Comparison of ENCODE assay signal across 20 cellular contexts in genomic region chr4:118585015-118585414, GRCh38.
"Had no signal": no experiment of that assay in that cellular context is flagged by ENCODE, and none has a peak within 500 bp of the region (broad histone marks: within the 10 kb centered on the region; RNA-seq: fewer than 3 reads in every experiment).

No MANE protein-coding gene starts in this region.

- H3K27ac ChIP-seq: coronary artery, lower lobe of right lung, prostate gland, upper lobe of left lung, WERI-Rb-1 had no signal

- FAIRE-seq: endothelial cell of umbilical vein, small intestine had no signal

- H3K4me3 ChIP-seq: body of pancreas, coronary artery, gastrocnemius medialis, lower lobe of right lung, prostate gland, upper lobe of left lung had no signal

- H3K4me1 ChIP-seq: lower lobe of right lung, prostate gland, upper lobe of left lung had no signal

- H3K9me3 ChIP-seq: body of pancreas, gastrocnemius medialis, lower lobe of right lung, prostate gland, upper lobe of left lung had no signal

- DNase-seq: activated CD4-positive, alpha-beta memory T cell treated with anti-CD3 and anti-CD28 coated beads, Interleukin-2, amount 10 ng/mL, durations not matched to agents 7 days and 5 days; activated effector memory CD4-positive, alpha-beta T cell treated with Interleukin-2 at 50 U/mL for 16 hours; activated naive CD8-positive, alpha-beta T cell treated with anti-CD3 and anti-CD28 coated beads for 36 hours; activated T-cell treated with anti-CD3 and anti-CD28 coated beads, Interleukin-2, amount 50 U/mL, for 4 hours; amygdala; central memory CD4-positive, alpha-beta T cell; effector CD4-positive, alpha-beta T cell; lower lobe of right lung; stimulated activated CD4-positive, alpha-beta T cell treated with anti-CD3 and anti-CD28 coated beads, Interleukin-4, amount 100 ng/mL, for 24 hours; stimulated activated naive CD4-positive, alpha-beta T cell; T-helper 17 cell; upper lobe of left lung had no signal

- H3K36me3 Mint-ChIP-seq: activated naive CD8-positive, alpha-beta T cell treated with anti-CD3 and anti-CD28 coated beads for 36 hours had no signal

- ATAC-seq: activated T-cell treated with anti-CD3 and anti-CD28 coated beads, Interleukin-2, amount 50 U/mL, for 4 hours; T-helper 17 cell had no signal

- H3K27ac Mint-ChIP-seq: activated CD4-positive, alpha-beta memory T cell treated with anti-CD3 and anti-CD28 coated beads, Interleukin-2, amount 10 ng/mL, durations not matched to agents 7 days and 5 days; activated naive CD8-positive, alpha-beta T cell treated with anti-CD3 and anti-CD28 coated beads for 36 hours; T-helper 17 cell had no signal

- H3K4me3 Mint-ChIP-seq: activated CD4-positive, alpha-beta memory T cell treated with anti-CD3 and anti-CD28 coated beads, Interleukin-2, amount 10 ng/mL, durations not matched to agents 7 days and 5 days; activated naive CD8-positive, alpha-beta T cell treated with anti-CD3 and anti-CD28 coated beads for 36 hours; activated T-cell treated with anti-CD3 and anti-CD28 coated beads, Interleukin-2, amount 50 U/mL, for 4 hours; T-helper 17 cell had no signal

- H3K9me3 Mint-ChIP-seq: activated CD4-positive, alpha-beta memory T cell treated with anti-CD3 and anti-CD28 coated beads, Interleukin-2, amount 10 ng/mL, durations not matched to agents 7 days and 5 days; activated naive CD8-positive, alpha-beta T cell treated with anti-CD3 and anti-CD28 coated beads for 36 hours; activated T-cell treated with anti-CD3 and anti-CD28 coated beads, Interleukin-2, amount 50 U/mL, for 4 hours; nephron had no signal

- H3K36me3 ChIP-seq: gastrocnemius medialis, lower lobe of right lung, prostate gland, upper lobe of left lung, WERI-Rb-1 had no signal

- H3K27me3 ChIP-seq: body of pancreas, gastrocnemius medialis, upper lobe of left lung had no signal

- H3K4me1 Mint-ChIP-seq: activated naive CD8-positive, alpha-beta T cell treated with anti-CD3 and anti-CD28 coated beads for 36 hours; T-helper 17 cell had no signal
